In the genomic region with DNA sequence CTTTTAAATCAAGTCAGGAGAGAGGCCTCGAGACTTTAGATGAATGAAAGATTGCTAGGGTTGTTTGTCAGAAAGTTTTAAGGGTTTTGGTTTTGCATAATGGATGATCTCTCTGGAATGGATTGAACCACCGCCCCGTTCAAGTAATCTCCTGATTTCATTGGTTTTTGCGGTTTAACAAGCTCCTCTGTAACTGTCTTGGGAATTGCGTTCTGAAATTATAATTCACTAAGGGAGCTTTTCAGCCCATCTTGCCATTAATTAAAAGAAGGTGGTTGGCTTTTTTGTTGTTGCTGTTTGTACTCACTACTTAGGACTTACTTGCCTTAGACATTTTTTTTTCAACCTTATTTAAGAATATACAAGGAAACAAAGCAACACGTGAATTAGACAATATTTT, we compare ENCODE assay signal across 22 cellular contexts. TPM values are rescaled to one million over a fixed set of nuclear protein-coding genes. Genes with fewer than 3 reads are reported as not detected.
DNase-seq lines count a peak whose midpoint lies in the region; ATAC-seq and TF ChIP-seq lines count a peak whose summit lies in the region.
"Had no signal": no experiment of that assay in that cellular context is flagged by ENCODE, and none has a peak within 500 bp of the region (broad histone marks: within the 10 kb centered on the region; RNA-seq: fewer than 3 reads in every experiment).

No MANE protein-coding gene starts in this region.

- TF ChIP-seq CTCF in CD8-positive, alpha-beta T cell (IDR thresholded peaks at IDR 0.05) = no peak

- peaks cover 29% of the 10 kb centered on the region for H3K27me3 Mint-ChIP-seq in CD8-positive, alpha-beta T cell (ENCODE audit: low read depth)

- no peak for ATAC-seq in CD8-positive, alpha-beta T cell
- ATAC-seq: GM12878 had no signal

- no peak overlapping the region for H3K27ac Mint-ChIP-seq in CD8-positive, alpha-beta T cell
- H3K27ac Mint-ChIP-seq: B cell; CD4-positive, alpha-beta T cell; CD8-positive, alpha-beta memory T cell had no signal

- H3K4me3 Mint-ChIP-seq in CD8-positive, alpha-beta T cell = no peak overlapping the region
- H3K4me3 Mint-ChIP-seq: B cell; CD4-positive, alpha-beta T cell; CD8-positive, alpha-beta memory T cell had no signal

- H3K27me3 ChIP-seq in BLaER1 = peaks cover 12% of the 10 kb centered on the region; the same call in 1 of the 2 replicates
- H3K27me3 ChIP-seq in CD8-positive, alpha-beta T cell (ENCODE audit: insufficient read depth, low read length) = no peaks in the 10 kb centered on the region

- H3K9me3 ChIP-seq in BLaER1 = no peaks in the 10 kb centered on the region
- H3K9me3 ChIP-seq in SK-N-MC (ENCODE audit: low read depth, low read length) = 0 out of 2 replicates have a peak, but pooled peaks cover 3% of the 10 kb centered on the region
- no peaks in the 10 kb centered on the region for H3K9me3 ChIP-seq in CD8-positive, alpha-beta T cell (ENCODE audit: low read length)

- DNase-seq in SK-N-MC (ENCODE audit: low read depth, low spot score) (peak; percentile 80), NCI-H2081 (lab: John Stamatoyannopoulos, UW) (no peak), kidney tubule cell (ENCODE audit: low spot score) (no peak)
- no peak for DNase-seq in CD8-positive, alpha-beta T cell
- DNase-seq: 8988T; AML-193; CD4-positive, alpha-beta T cell; CD8-positive, alpha-beta memory T cell; COR-L47; DMS 273 treated with DMSO at 0.1 percent for 48 hours; DMS153; DMS53; DMS79; DND-41; EL; GDM1 had no signal

- no peaks in the 10 kb centered on the region for H4K20me1 ChIP-seq in BLaER1

- H3K36me3 Mint-ChIP-seq in CD8-positive, alpha-beta T cell = no peaks in the 10 kb centered on the region
- H3K36me3 Mint-ChIP-seq: CD8-positive, alpha-beta memory T cell had no signal

- POLR2A ChIA-PET in CD8-positive, alpha-beta T cell (lab: Charles Lee) = no interaction called here

- H3K4me1 Mint-ChIP-seq in CD8-positive, alpha-beta T cell (ENCODE audit: low read depth) = no peaks in the 10 kb centered on the region
- H3K4me1 Mint-ChIP-seq: B cell; CD8-positive, alpha-beta memory T cell had no signal

- peaks cover 5% of the 10 kb centered on the region for H3K9me3 Mint-ChIP-seq in CD8-positive, alpha-beta T cell
- H3K9me3 Mint-ChIP-seq: CD4-positive, alpha-beta T cell had no signal

- intact Hi-C loops in CD8-positive, alpha-beta T cell (cut with DNase I, micrococcal nuclease) = no loop called here

- H3K4me2 ChIP-seq in BLaER1 = peak overlapping the region; percentile 17; the same call in 1 of the 2 replicates

- H3K36me3 ChIP-seq in BLaER1 (no peaks in the 10 kb centered on the region), SK-N-MC (ENCODE audit: insufficient read depth, low read length) (peaks cover 30% of the 10 kb centered on the region)
- H3K36me3 ChIP-seq in CD8-positive, alpha-beta T cell (ENCODE audit: insufficient read depth, low read length) = no peaks in the 10 kb centered on the region

- H3K9ac ChIP-seq in BLaER1 (no peak overlapping the region), SK-N-MC (ENCODE audit: insufficient read length) (peak overlapping the region; percentile 72)

- CTCF ChIA-PET in CD8-positive, alpha-beta T cell (lab: Charles Lee) = no interaction called here

- H3K4me1 ChIP-seq in BLaER1 = peaks cover 10% of the 10 kb centered on the region
- H3K4me1 ChIP-seq in CD8-positive, alpha-beta T cell (ENCODE audit: insufficient read depth, low read length) = no peaks in the 10 kb centered on the region

- no peak overlapping the region for H3K27ac ChIP-seq in BLaER1
- H3K27ac ChIP-seq in SK-N-MC = peak overlapping the region; percentile 95
- no peak overlapping the region for H3K27ac ChIP-seq in CD8-positive, alpha-beta T cell (ENCODE audit: low read depth, low read length)
- H3K27ac ChIP-seq: C4-2B had no signal

- no peak overlapping the region for H3K4me3 ChIP-seq in BLaER1
- peak overlapping the region; percentile 74 for H3K4me3 ChIP-seq in SK-N-MC
- no peak overlapping the region for H3K4me3 ChIP-seq in CD8-positive, alpha-beta T cell (ENCODE audit: low read depth, low read length)
- H3K4me3 ChIP-seq: GM12878 had no signal

RNA-seq across cellular contexts. Expression of a gene that starts 8.8 kb away (rescaled TPM):
- total RNA-seq in CD8-positive, alpha-beta T cell = not detected
- total RNA-seq: B cell; CD4-positive, alpha-beta T cell; CD8-positive, alpha-beta memory T cell; Daoy; G401; GM12878 had no signal
